ENCODE assay signal across 6 cellular contexts in genomic region chr18:68887410-68887809, GRCh38.
"Had no signal": no experiment of that assay in that cellular context is flagged by ENCODE, and none has a peak within 500 bp of the region (broad histone marks: within the 10 kb centered on the region; RNA-seq: fewer than 3 reads in every experiment).

No MANE protein-coding gene starts in this region.

- H3K27ac ChIP-seq: HL-60 had no signal

- ATAC-seq: GM23338, K562 had no signal

- DNase-seq: HCEC 1CT, IMR-90, KG1 had no signal

- H3K4me3 ChIP-seq: GM23338, K562 had no signal
